Comparison of ENCODE assay signal across 14 cellular contexts in genomic region chr19:13038306-13039210, GRCh38. TPM values are rescaled to one million over a fixed set of nuclear protein-coding genes. Genes with fewer than 3 reads are reported as not detected.
DNase-seq lines count a peak whose midpoint lies in the region; ATAC-seq, FAIRE-seq and TF ChIP-seq lines count a peak whose summit lies in the region.
"Had no signal": no experiment of that assay in that cellular context is flagged by ENCODE, and none has a peak within 500 bp of the region (broad histone marks: within the 10 kb centered on the region; RNA-seq: fewer than 3 reads in every experiment).

No MANE protein-coding gene starts in this region.

- peak; percentile 3 for TF ChIP-seq CTCF in astrocyte of the spinal cord (IDR thresholded peaks at IDR 0.05; ENCODE audit: low read depth, low read length)
- TF ChIP-seq CTCF in HepG2 (CRISPR knock-in tag; IDR thresholded peaks at IDR 0.05) = peak; percentile 45
- TF ChIP-seq CTCF in thyroid gland (IDR thresholded peaks at IDR 0.05) = no peak

- no peak overlapping the region for H3K4me3 Mint-ChIP-seq in activated T-cell treated with anti-CD3 and anti-CD28 coated beads, Interleukin-2, amount 50 U/mL, for 4 hours
- H3K4me3 Mint-ChIP-seq: activated CD8-positive, alpha-beta memory T cell treated with anti-CD3 and anti-CD28 coated beads, Interleukin-2, amount 10 ng/mL, durations not matched to agents 7 days and 5 days; stimulated activated naive CD8-positive, alpha-beta T cell treated with anti-CD3 and anti-CD28 coated beads, Interleukin-15, amount 100 ng/mL, for 72 hours had no signal

- no peak overlapping the region for H2AFZ ChIP-seq in HepG2 (ENCODE audit: low read length)

- in situ Hi-C loops in astrocyte of the spinal cord (cut with HindIII; ENCODE audit: low sequenced_read_pairs) = no loop called here
- in situ Hi-C loops in HepG2 (cut with HindIII; ENCODE audit: extremely low pct_ligation_motif_present, low pct_unique_long_range_greater_than_20kb) = no loop called here
- in situ Hi-C loops in ACHN (cut with HindIII; ENCODE audit: low pct_ligation_motif_present, low pct_unique_long_range_greater_than_20kb, low sequenced_read_pairs) = no loop called here

- no peak for DNase-seq in HTR-8/SVneo (ENCODE audit: insufficient read length, low spot score)
- no peak for DNase-seq in astrocyte of the spinal cord (ENCODE audit: low read depth, low spot score)
- DNase-seq in HepG2 (ENCODE audit: low spot score) = no peak
- no peak for DNase-seq in thyroid gland
- no peak for DNase-seq in activated T-cell treated with anti-CD3 and anti-CD28 coated beads, Interleukin-2, amount 50 U/mL, for 4 hours
- DNase-seq in ACHN = no peak
- no peak for DNase-seq in stimulated activated CD4-positive, alpha-beta T cell treated with anti-CD3 and anti-CD28 coated beads, Interleukin-4, amount 100 ng/mL, for 24 hours
- DNase-seq: activated CD8-positive, alpha-beta memory T cell treated with anti-CD3 and anti-CD28 coated beads, Interleukin-2, amount 10 ng/mL, durations not matched to agents 7 days and 5 days; NCI-H1436 treated with DMSO at 0.1 percent for 48 hours; SIG-M5; stimulated activated CD4-positive, alpha-beta T cell treated with anti-CD3 and anti-CD28 coated beads, Interleukin-4, amount 100 ng/mL, for 4 hours; stimulated activated naive CD8-positive, alpha-beta T cell treated with anti-CD3 and anti-CD28 coated beads, Interleukin-15, amount 100 ng/mL, for 72 hours had no signal

- ATAC-seq in HepG2 = no peak
- no peak for ATAC-seq in activated T-cell treated with anti-CD3 and anti-CD28 coated beads, Interleukin-2, amount 50 U/mL, for 4 hours
- ATAC-seq in HG03108 (IDR thresholded peaks at IDR 0.05; ENCODE audit: unreplicated experiment) = no peak
- ATAC-seq: activated CD8-positive, alpha-beta memory T cell treated with anti-CD3 and anti-CD28 coated beads, Interleukin-2, amount 10 ng/mL, durations not matched to agents 7 days and 5 days; stimulated activated naive CD8-positive, alpha-beta T cell treated with anti-CD3 and anti-CD28 coated beads, Interleukin-15, amount 100 ng/mL, for 72 hours had no signal

- TF ChIP-seq POLR2A in HepG2 (IDR thresholded peaks at IDR 0.05; ENCODE audit: insufficient read depth in 1 of 2, low read depth in 2 of 2, low read length in 2 of 2) = no peak
- TF ChIP-seq POLR2A in thyroid gland (IDR thresholded peaks at IDR 0.05) = no peak

- H3K4me1 ChIP-seq in HepG2 (ENCODE audit: insufficient read depth, low read length) (peaks cover 61% of the 10 kb centered on the region), thyroid gland (peaks cover 97 to 99% of the 10 kb centered on the region in 2 donors)

- H3K9me3 Mint-ChIP-seq in activated T-cell treated with anti-CD3 and anti-CD28 coated beads, Interleukin-2, amount 50 U/mL, for 4 hours = no peaks in the 10 kb centered on the region
- H3K9me3 Mint-ChIP-seq: stimulated activated naive CD8-positive, alpha-beta T cell treated with anti-CD3 and anti-CD28 coated beads, Interleukin-15, amount 100 ng/mL, for 72 hours had no signal

- no peak overlapping the region for H3K27ac ChIP-seq in HepG2 (ENCODE audit: extremely low read length, insufficient read depth, low read length)
- H3K27ac ChIP-seq in thyroid gland = peak overlapping the region in 2 of 3 donors; percentile 88 to 93

- intact Hi-C loops in HepG2 (cut with micrococcal nuclease; ENCODE audit: unreplicated experiment) = no loop called here
- intact Hi-C loops in thyroid gland (cut with DNase I) = no loop called here

- CTCF ChIA-PET in HepG2 (lab: Yijun Ruan, JAX; ENCODE audit: low intra/inter-chr PET ratio, low total read pairs) = no interaction called here

- H3K27me3 Mint-ChIP-seq in activated T-cell treated with anti-CD3 and anti-CD28 coated beads, Interleukin-2, amount 50 U/mL, for 4 hours (ENCODE audit: low read depth) = no peaks in the 10 kb centered on the region
- H3K27me3 Mint-ChIP-seq: stimulated activated naive CD8-positive, alpha-beta T cell treated with anti-CD3 and anti-CD28 coated beads, Interleukin-15, amount 100 ng/mL, for 72 hours had no signal

- BruUV-seq in HepG2 (replicated peaks; lab: Mats Ljungman, UMichigan) = no TSS peak

- H3K36me3 ChIP-seq in HepG2 (replicated peaks in 1 of 2; ENCODE audit: control insufficient read depth in 1 of 2, insufficient read depth in 2 of 2, low read length in 2 of 2) = peaks cover 3 to 32% of the 10 kb centered on the region in 2 experiments; a peak in 4 of 5 replicates
- H3K36me3 ChIP-seq in thyroid gland = no peaks in the 10 kb centered on the region

- H3K79me2 ChIP-seq in HepG2 (ENCODE audit: insufficient read depth, low read length) = peaks cover 31% of the 10 kb centered on the region

- H3K9ac ChIP-seq in HepG2 (ENCODE audit: insufficient read depth, low read depth, low read length) = no peak overlapping the region

- H3K9me3 ChIP-seq in HepG2 (ENCODE audit: low read length) (no peaks in the 10 kb centered on the region), thyroid gland (no peaks in the 10 kb centered on the region)

- no peak for TF ChIP-seq RAD21 in HepG2 (CRISPR knock-in tag; IDR thresholded peaks at IDR 0.05)

- H4K20me1 ChIP-seq in HepG2 (ENCODE audit: insufficient read depth, low read length) = no peaks in the 10 kb centered on the region

- WGBS in HepG2 (ENCODE audit: low lambda C conversion rate) = 96% methylated on average over 13 of the region's 13 CpGs
- 86 to 93% methylated on average over 13 of the region's 13 CpGs for WGBS in thyroid gland, 2 donors

- no peaks in the 10 kb centered on the region for H3K27me3 ChIP-seq in HepG2 (ENCODE audit: control insufficient read depth in 1 of 2, insufficient read depth in 2 of 2, low read length in 2 of 2)
- no peaks in the 10 kb centered on the region for H3K27me3 ChIP-seq in thyroid gland

- H3K4me3 ChIP-seq in astrocyte of the spinal cord (ENCODE audit: low read depth, low read length) = no peak overlapping the region
- no peak overlapping the region for H3K4me3 ChIP-seq in HepG2 (replicated peaks in 1 of 3; ENCODE audit: insufficient read depth in 1 of 3, low read depth in 2 of 3, low read length in 3 of 3)
- H3K4me3 ChIP-seq in thyroid gland (replicated peaks in 1 of 3) = no peak overlapping the region

- H3K4me1 Mint-ChIP-seq in activated T-cell treated with anti-CD3 and anti-CD28 coated beads, Interleukin-2, amount 50 U/mL, for 4 hours (ENCODE audit: low read depth) = no peaks in the 10 kb centered on the region

- POLR2A ChIA-PET in HepG2 (lab: Yijun Ruan, JAX) = interaction anchor here (2.5 kb wide), 1 partner anchor 53 kb away, joined by 7 read pairs; no protein-coding TSS in a partner anchor

- TF ChIP-seq EP300 in HepG2 (IDR thresholded peaks at IDR 0.05; ENCODE audit: low read depth in 2 of 2, low read length in 2 of 2) (no peak), HepG2 (CRISPR knock-in tag; IDR thresholded peaks at IDR 0.05; ENCODE audit: borderline replicate concordance) (no peak)

- no peaks in the 10 kb centered on the region for H3K36me3 Mint-ChIP-seq in activated T-cell treated with anti-CD3 and anti-CD28 coated beads, Interleukin-2, amount 50 U/mL, for 4 hours (ENCODE audit: insufficient read depth)
- H3K36me3 Mint-ChIP-seq: activated CD8-positive, alpha-beta memory T cell treated with anti-CD3 and anti-CD28 coated beads, Interleukin-2, amount 10 ng/mL, durations not matched to agents 7 days and 5 days had no signal

- FAIRE-seq in HTR-8/SVneo (lab: Jason Lieb, UNC) = peak; percentile 31
- no peak for FAIRE-seq in HepG2 (lab: Jason Lieb, UNC)
- FAIRE-seq: D721Med had no signal

- no peak overlapping the region for H3K4me2 ChIP-seq in HepG2 (ENCODE audit: low read depth, low read length)

TF ChIP-seq in HepG2, 621 proteins besides CTCF, POLR2A, EP300 and RAD21 (continues in another document):
- TF ChIP-seq TFDP2 (CRISPR knock-in tag; IDR thresholded peaks at IDR 0.05) = no peak

RNA-seq across cellular contexts. Expression of gene NFIX, which starts 43.3 kb away (rescaled TPM):
- total RNA-seq in HepG2 (2016; rRNA removed; fragmentation: Illumina TruSeq; extraction: Trizol) (5.4 and 5.6 TPM in 2 replicates), thyroid gland (10 to 100 TPM; 38.8 to 70.2 (median 62.4) TPM)
- 16.3 and 20.2 TPM in 2 replicates for total RNA-seq in HepG2 (2016; cell fraction: cytosol; rRNA removed; fragmentation: Illumina TruSeq; extraction: Trizol; ENCODE audit: low read depth)
- total RNA-seq in HepG2 (2016; cell fraction: insoluble cytoplasmic fraction; rRNA removed; fragmentation: Illumina TruSeq; extraction: Trizol) = 4.6 and 4.7 TPM in 2 replicates
- 6.7 and 9.2 TPM in 2 replicates for total RNA-seq in HepG2 (2016; cell fraction: membrane; rRNA removed; fragmentation: Illumina TruSeq; extraction: Trizol)
- 4.9 and 6.0 TPM in 2 replicates for total RNA-seq in HepG2 (2016; cell fraction: nucleus; rRNA removed; fragmentation: Illumina TruSeq; extraction: Trizol)
- polyA plus RNA-seq in HepG2 (2011; rRNA removed) = 3.0 and 3.4 TPM in 2 replicates
- 1.4 and 1.6 TPM in 2 replicates for polyA plus RNA-seq in HepG2 (2011; cell fraction: cytosol; rRNA removed)
- 11.0 and 14.0 TPM in 2 replicates for polyA plus RNA-seq in HepG2 (2011; cell fraction: nucleus; rRNA removed)
- polyA plus RNA-seq in HepG2 (2012) = 9.0 and 12.2 TPM in 2 replicates
- 0.70 and 0.93 TPM in 2 replicates for polyA plus RNA-seq in HepG2 (2016; cell fraction: cytosol; fragmentation: Illumina TruSeq; extraction: Trizol; ENCODE audit: low read depth)
- polyA plus RNA-seq in HepG2 (2016; cell fraction: insoluble cytoplasmic fraction; fragmentation: Illumina TruSeq; extraction: Trizol; ENCODE audit: low read depth) = 8.8 and 11.9 TPM in 2 replicates
- 3.1 and 4.9 TPM in 2 replicates for polyA plus RNA-seq in HepG2 (2016; cell fraction: membrane; fragmentation: Illumina TruSeq; extraction: Trizol; ENCODE audit: low read depth)
- polyA plus RNA-seq in HepG2 (2016; cell fraction: nucleus; fragmentation: Illumina TruSeq; extraction: Trizol; ENCODE audit: insufficient read depth, low read depth) = 14.6 and 14.7 TPM in 2 replicates
- polyA minus RNA-seq in HepG2 (2011; rRNA and poly(A)+ RNA removed; ENCODE audit: low replicate concordance) = 0.82 and 6.2 TPM in 2 replicates
- 5.0 and 6.2 TPM in 2 replicates for polyA minus RNA-seq in HepG2 (2011; cell fraction: cytosol; rRNA and poly(A)+ RNA removed)
- polyA minus RNA-seq in HepG2 (2011; cell fraction: nucleus; rRNA and poly(A)+ RNA removed) = 6.8 and 7.7 TPM in 2 replicates
- total RNA-seq in activated T-cell treated with anti-CD3 and anti-CD28 coated beads, Interleukin-2, amount 50 U/mL, for 4 hours = 10 to 100 TPM; 11.1 to 20.4 (median 16.1) TPM

Comparison
In these comparisons a context has a peak if more than half of its experiments do, and no peak if none do; other contexts are left out.
1. CTCF ChIP-seq: peak in astrocyte of the spinal cord (single experiment) and HepG2 (single experiment); none in thyroid gland (0 of 6).